Comparison of ENCODE assay signal across 8 cellular contexts in genomic region chr11:2532704-2533641, GRCh38.
DNase-seq lines count a peak whose midpoint lies in the region; ATAC-seq and TF ChIP-seq lines count a peak whose summit lies in the region.

No MANE protein-coding gene starts in this region.

- no peaks in the 10 kb centered on the region for H3F3A ChIP-seq in OCI-LY1 (ENCODE audit: insufficient read depth, low read length)

- H3K27ac ChIP-seq in BLaER1 (peak overlapping the region; percentile 24; the same call in 1 of the 2 replicates), HUES64 (ENCODE audit: low read depth, low read length) (peak overlapping the region; percentile 77), OCI-LY1 (ENCODE audit: low read depth, low read length, poor library complexity, severe bottlenecking) (no peak overlapping the region)

- WGBS in HUES64, result 25% methylated on average over 47 of the region's 47 CpGs

- no peaks in the 10 kb centered on the region for H3K36me3 ChIP-seq in BLaER1
- no peaks in the 10 kb centered on the region for H3K36me3 ChIP-seq in HUES64 (ENCODE audit: insufficient read depth, low read length)
- no peaks in the 10 kb centered on the region for H3K36me3 ChIP-seq in OCI-LY1 (ENCODE audit: insufficient read depth, low read length)

- H3K27me3 ChIP-seq in BLaER1 (no peaks in the 10 kb centered on the region), HUES64 (ENCODE audit: insufficient read depth, low read length) (peaks cover 22% of the 10 kb centered on the region), OCI-LY1 (ENCODE audit: insufficient read depth, low read length) (peaks cover 6% of the 10 kb centered on the region; the same call in 1 of the 2 replicates)

- no peaks in the 10 kb centered on the region for H3K9me2 ChIP-seq in OCI-LY1 (ENCODE audit: low read depth, low read length)

- no peak overlapping the region for H2AFZ ChIP-seq in OCI-LY1 (ENCODE audit: low read length)

- no peaks in the 10 kb centered on the region for H3K79me2 ChIP-seq in OCI-LY1 (ENCODE audit: insufficient read depth, low read length)

- TF ChIP-seq CTCF in OCI-LY1 (IDR thresholded peaks at IDR 0.05; ENCODE audit: low read length), result peak; percentile 99

- peak overlapping the region; percentile 34; the same call in 1 of the 2 replicates for H3K4me3 ChIP-seq in BLaER1
- no peak overlapping the region for H3K4me3 ChIP-seq in HUES64 (ENCODE audit: low read length)
- H3K4me3 ChIP-seq in OCI-LY1 (ENCODE audit: low read depth, low read length, poor library complexity, severe bottlenecking), result no peak overlapping the region

- H3K9ac ChIP-seq in BLaER1 (peak overlapping the region; percentile 34; the same call in 1 of the 2 replicates), HUES64 (ENCODE audit: low read depth, low read length) (peak overlapping the region; percentile 64), OCI-LY1 (ENCODE audit: low read length) (no peak overlapping the region)

- H4K20me1 ChIP-seq in BLaER1 (peaks cover 24% of the 10 kb centered on the region), OCI-LY1 (ENCODE audit: insufficient read depth, low read length) (no peaks in the 10 kb centered on the region)

- peak; percentile 56 for ATAC-seq in GM19455 (IDR thresholded peaks at IDR 0.05; ENCODE audit: unreplicated experiment)

- DNase-seq in activated CD8-positive, alpha-beta memory T cell treated with anti-CD3 and anti-CD28 coated beads, Interleukin-2, amount 50 U/mL, for 4 hours, result peak; percentile 94
- DNase-seq in epidermal melanocyte (ENCODE audit: insufficient read length, low spot score) (peak; percentile 86), middle frontal gyrus (ENCODE audit: extremely low spot score, low spot score) (peak; percentile 76)
- DNase-seq in stimulated activated CD8-positive, alpha-beta memory T cell treated with anti-CD3 and anti-CD28 coated beads, Interleukin-15, amount 100 ng/mL, for 4 hours (ENCODE audit: low read depth in 2 of 2), result peak; percentile 75 to 77

- H3K9me3 ChIP-seq in BLaER1, result no peaks in the 10 kb centered on the region
- H3K9me3 ChIP-seq in HUES64 (ENCODE audit: insufficient read depth, low read depth, low read length), result no peaks in the 10 kb centered on the region
- no peaks in the 10 kb centered on the region for H3K9me3 ChIP-seq in OCI-LY1 (ENCODE audit: low read length)

- peaks cover 59% of the 10 kb centered on the region for H3K4me1 ChIP-seq in BLaER1
- H3K4me1 ChIP-seq in HUES64 (ENCODE audit: insufficient read depth, low read length), result peaks cover 7% of the 10 kb centered on the region
- no peaks in the 10 kb centered on the region for H3K4me1 ChIP-seq in OCI-LY1 (ENCODE audit: insufficient read depth, low read length, severe bottlenecking)

- H3K4me2 ChIP-seq in BLaER1 (peak overlapping the region; percentile 95), OCI-LY1 (ENCODE audit: low read length) (no peak overlapping the region)
